In the genomic region with DNA sequence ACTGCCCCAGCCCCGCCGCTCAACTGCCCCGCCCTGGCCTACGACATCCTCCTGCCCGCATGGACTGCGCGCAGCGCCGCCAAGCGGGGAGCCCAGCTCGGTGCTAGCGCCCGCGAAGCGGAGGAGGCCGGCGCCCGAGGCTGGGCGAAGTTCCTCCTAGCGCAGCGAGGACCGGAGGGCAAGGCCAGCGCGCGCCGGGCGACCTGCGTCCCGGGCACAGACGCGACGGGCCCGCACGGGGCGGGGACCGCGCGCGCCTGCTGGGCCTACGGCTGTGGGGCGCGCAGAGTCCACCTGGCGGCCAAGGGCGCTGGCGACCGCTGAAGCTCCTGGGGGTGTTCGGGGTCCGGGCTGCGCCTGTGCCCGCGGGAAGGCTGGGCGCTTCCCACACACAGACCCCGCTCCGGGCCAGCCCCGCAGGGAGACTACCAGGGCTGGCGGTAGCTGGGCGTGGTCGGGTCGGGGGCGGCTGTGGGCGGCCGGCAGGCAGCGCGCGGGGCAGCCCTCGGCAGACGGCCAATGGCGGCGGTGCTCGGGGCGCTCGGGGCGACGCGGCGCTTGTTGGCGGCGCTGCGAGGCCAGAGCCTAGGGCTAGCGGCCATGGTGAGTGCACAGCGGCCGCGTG, we compare ENCODE assay signal across 8 cellular contexts. TPM values are rescaled to one million over a fixed set of nuclear protein-coding genes. Genes with fewer than 3 reads are reported as not detected.
DNase-seq lines count a peak whose midpoint lies in the region; ATAC-seq and TF ChIP-seq lines count a peak whose summit lies in the region.

A gene (plus strand): TSS at position 511 of the 625 bp plus-strand sequence. CDS start 9 bp downstream, at position 520.

- POLR2A ChIA-PET in CD4-positive, alpha-beta memory T cell (lab: Charles Lee; ENCODE audit: partially characterized antibody) = interaction anchor here (0.6 to 4.4 kb wide), 38 partner anchors 9 to 900 kb away, joined by 3 to 73 read pairs (median 4); a partner anchor contains a TSS

- H3K36me3 Mint-ChIP-seq in CD4-positive, alpha-beta memory T cell = peaks cover 5 to 17% of the 10 kb centered on the region in 2 donors

- CTCF ChIA-PET in CD4-positive, alpha-beta memory T cell (lab: Charles Lee; ENCODE audit: partially characterized antibody) = interaction anchor here (0.7 to 3.8 kb wide), 24 partner anchors 9 to 317 kb away, joined by 3 to 48 read pairs (median 5); a partner anchor contains a TSS

- peak within 1 kb of the TSS; percentile 97 to 99 (median 99) for H3K27ac Mint-ChIP-seq in CD4-positive, alpha-beta memory T cell

- intact Hi-C loops in CD4-positive, alpha-beta memory T cell (cut with micrococcal nuclease) = loop anchor here (1.0 to 10.0 kb wide), 10 partner anchors 30 to 900 kb away; a partner anchor contains a TSS
- intact Hi-C loops in right lobe of liver (cut with DNase I) = no loop called here

- no CpG with 5 or more reads among the region's 83 CpGs for WGBS in right lobe of liver (ENCODE audit: insufficient coverage, low coverage, low lambda C conversion rate, missing lambda C conversion rate)

- H3K9me3 Mint-ChIP-seq in CD4-positive, alpha-beta memory T cell = no peaks in the 10 kb centered on the region

- no peaks in the 10 kb centered on the region for H3K27me3 Mint-ChIP-seq in CD4-positive, alpha-beta memory T cell

- H3K4me3 Mint-ChIP-seq in CD4-positive, alpha-beta memory T cell = peak within 1 kb of the TSS; percentile 94 to 100 (median 97)

- no peaks in the 10 kb centered on the region for H3K9me3 ChIP-seq in CD4-positive, alpha-beta memory T cell (ENCODE audit: control insufficient read depth in 1 of 2, low read length in 2 of 2)
- H3K9me3 ChIP-seq in right lobe of liver = no peaks in the 10 kb centered on the region

- ATAC-seq in GM19397 (IDR thresholded peaks at IDR 0.05; ENCODE audit: unreplicated experiment) = peak; percentile 85
- ATAC-seq in HG03565 (IDR thresholded peaks at IDR 0.05; ENCODE audit: unreplicated experiment) = peak; percentile 81
- ATAC-seq in right lobe of liver = peak; percentile 90 to 96 (median 92)

- peak; percentile 90 to 92 (median 91) for DNase-seq in CD4-positive, alpha-beta memory T cell
- DNase-seq in NCI-H748 treated with DMSO at 0.1 percent for 48 hours (lab: John Stamatoyannopoulos, UW) (peak; percentile 77), dermis blood vessel endothelial cell (peak; percentile 94), right lobe of liver (peak; percentile 95 to 96 (median 95))
- DNase-seq in activated CD4-positive, alpha-beta T cell treated with anti-CD3 and anti-CD28 coated beads, Interleukin-2, amount 50 U/mL, for 24 hours (ENCODE audit: low read depth in 1 of 2, low spot score in 1 of 2) = peak; percentile 85 to 86
- peak; percentile 91 for DNase-seq in stimulated activated CD4-positive, alpha-beta T cell treated with anti-CD3 and anti-CD28 coated beads, Interleukin-4, amount 100 ng/mL, for 24 hours

- peaks cover 3% of the 10 kb centered on the region for H3K36me3 ChIP-seq in CD4-positive, alpha-beta memory T cell (ENCODE audit: insufficient read depth, low read length)
- peaks cover 0 to 4% (median 0%) of the 10 kb centered on the region in 4 donors for H3K36me3 ChIP-seq in right lobe of liver

- H3K4me1 ChIP-seq in CD4-positive, alpha-beta memory T cell (ENCODE audit: insufficient read depth, low read length) = no peaks in the 10 kb centered on the region
- H3K4me1 ChIP-seq in right lobe of liver = no peaks in the 10 kb centered on the region

- peak; percentile 78 for TF ChIP-seq POLR2A in right lobe of liver (IDR thresholded peaks at IDR 0.05)

- peak; percentile 91 to 98 (median 94) for TF ChIP-seq CTCF in right lobe of liver (IDR thresholded peaks at IDR 0.05)

- H3K4me1 Mint-ChIP-seq in CD4-positive, alpha-beta memory T cell = peaks cover 4 to 9% (median 5%) of the 10 kb centered on the region in 4 donors

- no peaks in the 10 kb centered on the region for H3K27me3 ChIP-seq in CD4-positive, alpha-beta memory T cell (ENCODE audit: insufficient read depth, low read length)
- no peaks in the 10 kb centered on the region for H3K27me3 ChIP-seq in right lobe of liver

- peak within 1 kb of the TSS; percentile 85 for H3K27ac ChIP-seq in CD4-positive, alpha-beta memory T cell (ENCODE audit: low read depth, low read length)
- H3K27ac ChIP-seq in right lobe of liver = peak within 1 kb of the TSS; percentile 92 to 98 (median 96)

- peak within 1 kb of the TSS; percentile 59 to 84 for H3K4me3 ChIP-seq in CD4-positive, alpha-beta memory T cell (ENCODE audit: low read length in 2 of 2)
- peak within 1 kb of the TSS; percentile 66 to 87 (median 83) for H3K4me3 ChIP-seq in right lobe of liver

RNA-seq across cellular contexts. Expression of the gene that starts here (rescaled TPM):
- 10 to 100 TPM; 13.1 to 15.6 TPM for total RNA-seq in CD4-positive, alpha-beta memory T cell
- polyA plus RNA-seq in CD4-positive, alpha-beta memory T cell = 10 to 100 TPM; 11.5 to 11.6 TPM
- 4.8 and 8.6 TPM in 2 replicates for total RNA-seq in dermis blood vessel endothelial cell
- 10 to 100 TPM in 4 of 6 experiments, 1 to 10 TPM in 2; 4.9 to 11.9 (median 10.8) TPM for total RNA-seq in right lobe of liver

Comparison
In these comparisons a context has a peak if more than half of its experiments do, and no peak if none do; other contexts are left out.
1. Peak in every context shown above with its lines: DNase-seq, ATAC-seq, H3K4me3 ChIP-seq and H3K27ac ChIP-seq.